ENCODE assay signal across 20 cellular contexts in the genomic region with DNA sequence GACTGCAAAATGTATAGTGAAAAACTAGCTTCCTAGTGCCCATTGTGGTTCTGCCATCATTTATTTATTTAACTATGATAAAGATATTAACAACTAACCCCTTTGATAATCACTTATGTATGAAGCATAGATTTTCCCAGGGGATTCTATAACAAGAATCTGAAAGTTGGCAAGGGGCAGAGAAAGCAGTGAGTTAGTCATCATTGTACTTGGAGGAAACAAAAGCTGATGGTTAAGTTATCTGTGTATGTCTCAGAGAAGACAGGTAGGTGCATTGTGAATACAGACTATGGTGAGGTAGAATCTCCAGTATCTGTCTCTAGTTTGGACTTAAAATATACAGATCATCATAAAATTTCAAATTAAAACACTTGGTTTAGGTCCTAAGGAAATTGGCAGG.
DNase-seq lines count a peak whose midpoint lies in the region; ATAC-seq and TF ChIP-seq lines count a peak whose summit lies in the region.
"Had no signal": no experiment of that assay in that cellular context is flagged by ENCODE, and none has a peak within 500 bp of the region (broad histone marks: within the 10 kb centered on the region; RNA-seq: fewer than 3 reads in every experiment).

No MANE protein-coding gene starts in this region.

- peak; percentile 74 for ATAC-seq in foreskin keratinocyte
- no peak for ATAC-seq in GM21367 (IDR thresholded peaks at IDR 0.05; ENCODE audit: unreplicated experiment)
- ATAC-seq in HG02763 (IDR thresholded peaks at IDR 0.05; ENCODE audit: unreplicated experiment): no peak
- ATAC-seq: K562 had no signal

- no TSS peak for BruUV-seq in MCF 10A (replicated peaks; lab: Mats Ljungman, UMichigan)

- CTCF ChIA-PET in MCF 10A (lab: Yijun Ruan, JAX): no interaction called here

- POLR2A ChIA-PET in MCF 10A (lab: Yijun Ruan, JAX): no interaction called here

- no peaks in the 10 kb centered on the region for H3K27me3 ChIP-seq in breast epithelium
- H3K27me3 ChIP-seq in foreskin keratinocyte: no peaks in the 10 kb centered on the region
- H3K27me3 ChIP-seq: BE2C had no signal

- H3K9me3 ChIP-seq in breast epithelium: no peaks in the 10 kb centered on the region
- H3K9me3 ChIP-seq: BE2C had no signal

- TF ChIP-seq CTCF in MCF 10A (IDR thresholded peaks at IDR 0.05; ENCODE audit: unreplicated experiment): no peak
- no peak for TF ChIP-seq CTCF in breast epithelium (IDR thresholded peaks at IDR 0.05)
- no peak for TF ChIP-seq CTCF in foreskin keratinocyte (conservative IDR thresholded peaks at IDR 0.05)

- no peak overlapping the region for H3K27ac Mint-ChIP-seq in MCF 10A (ENCODE audit: low read depth, unreplicated experiment)
- H3K27ac Mint-ChIP-seq: CD4-positive, alpha-beta T cell had no signal

- no peaks in the 10 kb centered on the region for H3K4me1 Mint-ChIP-seq in MCF 10A (ENCODE audit: insufficient read depth, unreplicated experiment)

- H3K4me1 ChIP-seq in breast epithelium (no peaks in the 10 kb centered on the region), foreskin keratinocyte (no peaks in the 10 kb centered on the region)
- H3K4me1 ChIP-seq: BE2C had no signal

- intact Hi-C loops in MCF 10A (cut with micrococcal nuclease): no loop called here
- intact Hi-C loops in breast epithelium (cut with DNase I; ENCODE audit: low total_unique reads): no loop called here

- H3K27me3 Mint-ChIP-seq in MCF 10A (ENCODE audit: insufficient read depth, unreplicated experiment): no peaks in the 10 kb centered on the region
- H3K27me3 Mint-ChIP-seq: CD4-positive, alpha-beta T cell had no signal

- H3K36me3 ChIP-seq in breast epithelium: no peaks in the 10 kb centered on the region
- H3K36me3 ChIP-seq: BE2C had no signal

- H3K9me3 Mint-ChIP-seq in MCF 10A (ENCODE audit: unreplicated experiment): no peaks in the 10 kb centered on the region

- no peak overlapping the region for H3K4me3 Mint-ChIP-seq in MCF 10A (ENCODE audit: unreplicated experiment)
- H3K4me3 Mint-ChIP-seq: CD4-positive, alpha-beta T cell had no signal

- no peak for TF ChIP-seq POLR2A in breast epithelium (IDR thresholded peaks at IDR 0.05)

- no peaks in the 10 kb centered on the region for H3K36me3 Mint-ChIP-seq in MCF 10A (ENCODE audit: insufficient read depth, unreplicated experiment)

- H3K27ac ChIP-seq in breast epithelium: no peak overlapping the region
- H3K27ac ChIP-seq in foreskin keratinocyte: no peak overlapping the region
- H3K27ac ChIP-seq in caudate nucleus (ENCODE audit: low read depth, low read length): no peak overlapping the region
- H3K27ac ChIP-seq: SK-N-MC had no signal

- peak; percentile 18 for DNase-seq in MCF 10A (ENCODE audit: unreplicated experiment)
- DNase-seq in breast epithelium (ENCODE audit: low spot score in 2 of 2): no peak
- peak; percentile 13 for DNase-seq in dermis blood vessel endothelial cell
- DNase-seq in foreskin keratinocyte: peak; percentile 6 to 37
- no peak for DNase-seq in NCI-H446 treated with DMSO at 0.1 percent for 48 hours (lab: John Stamatoyannopoulos, UW)
- no peak for DNase-seq in caudate nucleus (lab: John Stamatoyannopoulos, UW)
- DNase-seq: 8988T; BE2C; CD4-positive, alpha-beta T cell; DMS79; HCEC 1CT; NCI-H1092; NCI-H2081 treated with DMSO at 0.1 percent for 48 hours; NCI-H345; NCI-H526 treated with DMSO at 0.1 percent for 48 hours; Right ventricle myocardium superior had no signal

- no peak overlapping the region for H3K4me3 ChIP-seq in breast epithelium
- H3K4me3 ChIP-seq: K562, SK-N-MC had no signal

Comparison
In these comparisons a context has a peak if more than half of its experiments do, and no peak if none do; other contexts are left out.
1. DNase-seq: peak in MCF 10A (single experiment), dermis blood vessel endothelial cell (single experiment) and foreskin keratinocyte (2 of 2); none in breast epithelium (0 of 2), NCI-H446 treated with DMSO at 0.1 percent for 48 hours (single experiment) and caudate nucleus (0 of 61).